In the genomic region with DNA sequence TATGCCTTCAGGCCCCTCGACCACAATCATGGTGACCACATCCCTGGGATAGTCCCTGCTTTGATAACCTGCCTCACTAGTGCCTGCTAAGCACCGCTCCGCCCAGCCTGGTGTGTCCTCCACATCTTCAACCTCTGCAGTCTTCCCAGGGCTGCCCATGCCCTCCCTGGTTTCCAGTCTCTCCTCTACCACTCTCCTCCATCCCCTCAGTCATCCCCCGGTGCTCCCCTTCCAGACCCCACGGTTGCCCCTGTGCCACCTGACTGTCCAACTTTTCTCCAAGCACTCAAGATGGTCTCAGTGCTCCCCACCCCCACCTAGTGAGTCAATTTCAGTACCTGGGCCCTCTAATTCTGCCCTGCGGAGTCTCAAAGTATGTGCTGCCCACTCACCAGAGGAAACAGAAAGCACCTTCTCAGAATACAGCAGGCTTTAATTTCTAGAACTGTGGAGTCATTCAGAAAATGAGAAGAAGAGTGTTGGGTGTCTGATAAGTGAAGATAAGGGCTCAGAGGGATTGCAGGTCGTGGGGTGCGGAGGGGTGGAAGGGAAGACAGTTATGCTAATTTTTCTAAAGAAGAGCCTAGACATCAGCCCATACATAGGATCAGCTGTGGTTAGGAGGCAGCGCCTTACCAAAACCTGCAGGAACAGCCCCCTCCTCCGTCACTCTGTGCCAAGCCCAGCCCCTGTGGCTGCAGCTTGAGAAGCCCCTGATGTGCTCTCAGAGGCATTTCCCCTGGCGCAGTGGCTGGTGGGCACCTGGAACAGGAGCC, we compare ENCODE assay signal across 9 cellular contexts. TPM values are rescaled to one million over a fixed set of nuclear protein-coding genes. Genes with fewer than 3 reads are reported as not detected.
DNase-seq lines count a peak whose midpoint lies in the region; ATAC-seq and TF ChIP-seq lines count a peak whose summit lies in the region.
"Had no signal": no experiment of that assay in that cellular context is flagged by ENCODE, and none has a peak within 500 bp of the region (broad histone marks: within the 10 kb centered on the region; RNA-seq: fewer than 3 reads in every experiment).

No MANE protein-coding gene starts in this region.

- H3K27ac Mint-ChIP-seq in activated T-helper 1 cell treated with anti-CD3 and anti-CD28 coated beads, Interleukin-12 subunit alpha, Interleukin-12 subunit beta, Interleukin-2, Interleukin-4 antibody, amounts not matched to agents 30 ng/mL and 10 ng/mL and 1 ng/mL, durations not matched to agents 14 hours and 24 hours and 36 hours = peak overlapping the region; percentile 99

- H3K4me3 ChIP-seq in hepatocyte (no peak overlapping the region), testis (no peak overlapping the region)

- TF ChIP-seq CTCF in hepatocyte (IDR thresholded peaks at IDR 0.05; ENCODE audit: poor library complexity) (no peak), testis (IDR thresholded peaks at IDR 0.05) (no peak)

- H3K36me3 Mint-ChIP-seq in activated T-helper 1 cell treated with anti-CD3 and anti-CD28 coated beads, Interleukin-12 subunit alpha, Interleukin-12 subunit beta, Interleukin-2, Interleukin-4 antibody, amounts not matched to agents 30 ng/mL and 10 ng/mL and 1 ng/mL, durations not matched to agents 14 hours and 24 hours and 36 hours (ENCODE audit: low read depth) = peaks cover 12% of the 10 kb centered on the region

- no peaks in the 10 kb centered on the region for H3K9me3 ChIP-seq in hepatocyte (ENCODE audit: low read depth)
- no peaks in the 10 kb centered on the region for H3K9me3 ChIP-seq in testis

- no peaks in the 10 kb centered on the region for H3K79me2 ChIP-seq in hepatocyte

- H4K20me1 ChIP-seq in hepatocyte (ENCODE audit: insufficient read depth, poor library complexity, severe bottlenecking) = no peaks in the 10 kb centered on the region

- 88% methylated on average over 11 of the region's 11 CpGs for WGBS in hepatocyte (ENCODE audit: low lambda C conversion rate, missing lambda C conversion rate)
- WGBS in testis, 2 donors = 79 to 80% methylated on average over 9 to 11 of the region's 11 CpGs

- ATAC-seq in HG03442 (IDR thresholded peaks at IDR 0.05; ENCODE audit: unreplicated experiment) = peak; percentile 55

- H3K27ac ChIP-seq in hepatocyte (no peak overlapping the region), testis (no peak overlapping the region)
- H3K27ac ChIP-seq: 22Rv1 had no signal

- H3K4me1 ChIP-seq in hepatocyte (ENCODE audit: insufficient read depth) (no peaks in the 10 kb centered on the region), testis (peaks cover 2% of the 10 kb centered on the region)

- H3K27me3 ChIP-seq in hepatocyte (no peaks in the 10 kb centered on the region), testis (no peaks in the 10 kb centered on the region)

- no peak overlapping the region for H2AFZ ChIP-seq in hepatocyte

- intact Hi-C loops in activated T-helper 1 cell treated with anti-CD3 and anti-CD28 coated beads, Interleukin-12 subunit alpha, Interleukin-12 subunit beta, Interleukin-2, Interleukin-4 antibody, amounts not matched to agents 30 ng/mL and 10 ng/mL and 1 ng/mL, durations not matched to agents 14 hours and 24 hours and 36 hours (cut with micrococcal nuclease) = loop anchor here (1.0 to 5.0 kb wide), 16 partner anchors 9 to 836 kb away; a partner anchor contains a TSS
- intact Hi-C loops in testis (cut with DNase I; ENCODE audit: low total_unique reads) = no loop called here

- no peaks in the 10 kb centered on the region for H3K9me2 ChIP-seq in hepatocyte (replicated peaks; ENCODE audit: insufficient read depth)

- no peak for TF ChIP-seq POLR2A in testis (IDR thresholded peaks at IDR 0.05)

- H3K27me3 Mint-ChIP-seq in activated T-helper 1 cell treated with anti-CD3 and anti-CD28 coated beads, Interleukin-12 subunit alpha, Interleukin-12 subunit beta, Interleukin-2, Interleukin-4 antibody, amounts not matched to agents 30 ng/mL and 10 ng/mL and 1 ng/mL, durations not matched to agents 14 hours and 24 hours and 36 hours (ENCODE audit: insufficient read depth) = no peaks in the 10 kb centered on the region

- H3K36me3 ChIP-seq in hepatocyte (replicated peaks; ENCODE audit: insufficient read depth, low read depth) (no peaks in the 10 kb centered on the region), testis (ENCODE audit: low read depth, missing control alignments) (no peaks in the 10 kb centered on the region)

- no peaks in the 10 kb centered on the region for H3K9me3 Mint-ChIP-seq in activated T-helper 1 cell treated with anti-CD3 and anti-CD28 coated beads, Interleukin-12 subunit alpha, Interleukin-12 subunit beta, Interleukin-2, Interleukin-4 antibody, amounts not matched to agents 30 ng/mL and 10 ng/mL and 1 ng/mL, durations not matched to agents 14 hours and 24 hours and 36 hours

- peak overlapping the region; percentile 84 for H3K4me3 Mint-ChIP-seq in activated T-helper 1 cell treated with anti-CD3 and anti-CD28 coated beads, Interleukin-12 subunit alpha, Interleukin-12 subunit beta, Interleukin-2, Interleukin-4 antibody, amounts not matched to agents 30 ng/mL and 10 ng/mL and 1 ng/mL, durations not matched to agents 14 hours and 24 hours and 36 hours

- DNase-seq in SKM-1 treated with dmso at 0.1 percent for 144 hours (lab: John Stamatoyannopoulos, UW; ENCODE audit: unreplicated experiment) (peak; percentile 48), SKM-1 (lab: John Stamatoyannopoulos, UW; ENCODE audit: unreplicated experiment) (no peak), hepatocyte (ENCODE audit: low spot score) (no peak), testis (no peak), HPDE6-E6E7 (ENCODE audit: extremely low spot score) (no peak)
- DNase-seq in activated T-helper 1 cell treated with anti-CD3 and anti-CD28 coated beads, Interleukin-12 subunit alpha, Interleukin-12 subunit beta, Interleukin-2, Interleukin-4 antibody, amounts not matched to agents 30 ng/mL and 10 ng/mL and 1 ng/mL, durations not matched to agents 14 hours and 24 hours and 36 hours (ENCODE audit: low spot score) = peak; percentile 70
- DNase-seq in stimulated activated CD4-positive, alpha-beta T cell treated with anti-CD3 and anti-CD28 coated beads, Interleukin-4, amount 100 ng/mL, for 4 hours = peak; percentile 64 to 67

- H3K4me1 Mint-ChIP-seq in activated T-helper 1 cell treated with anti-CD3 and anti-CD28 coated beads, Interleukin-12 subunit alpha, Interleukin-12 subunit beta, Interleukin-2, Interleukin-4 antibody, amounts not matched to agents 30 ng/mL and 10 ng/mL and 1 ng/mL, durations not matched to agents 14 hours and 24 hours and 36 hours (ENCODE audit: low read depth) = peaks cover 91% of the 10 kb centered on the region

- H3K4me2 ChIP-seq in hepatocyte = no peak overlapping the region

RNA-seq across cellular contexts. Expression of a gene that starts 53.6 kb away (rescaled TPM):
- 168 and 170 TPM in 2 replicates for total RNA-seq in activated T-helper 1 cell treated with anti-CD3 and anti-CD28 coated beads, Interleukin-12 subunit alpha, Interleukin-12 subunit beta, Interleukin-2, Interleukin-4 antibody, amounts not matched to agents 30 ng/mL and 10 ng/mL and 1 ng/mL, durations not matched to agents 14 hours and 24 hours and 36 hours
- total RNA-seq in hepatocyte (83.9 and 84.4 TPM in 2 replicates), testis (10 to 100 TPM; 76.1 to 82.2 TPM)
- polyA plus RNA-seq in hepatocyte (37.2 and 38.5 TPM in 2 replicates), testis (ENCODE audit: insufficient read depth, low read depth, low replicate concordance) (76.8 TPM)

Comparison
In these comparisons a context has a peak if more than half of its experiments do, and no peak if none do; other contexts are left out.
1. DNase-seq: peak in SKM-1 treated with dmso at 0.1 percent for 144 hours (single experiment), activated T-helper 1 cell treated with anti-CD3 and anti-CD28 coated beads, Interleukin-12 subunit alpha, Interleukin-12 subunit beta, Interleukin-2, Interleukin-4 antibody, amounts not matched to agents 30 ng/mL and 10 ng/mL and 1 ng/mL, durations not matched to agents 14 hours and 24 hours and 36 hours (single experiment) and stimulated activated CD4-positive, alpha-beta T cell treated with anti-CD3 and anti-CD28 coated beads, Interleukin-4, amount 100 ng/mL, for 4 hours (2 of 2); none in SKM-1 (single experiment), hepatocyte (single experiment), testis (single experiment) and HPDE6-E6E7 (single experiment).